15 cellular contexts compared by ENCODE assay signal in genomic region chr5:171483453-171484177, GRCh38.
DNase-seq lines count a peak whose midpoint lies in the region; ATAC-seq and TF ChIP-seq lines count a peak whose summit lies in the region.
"Had no signal": no experiment of that assay in that cellular context is flagged by ENCODE, and none has a peak within 500 bp of the region (broad histone marks: within the 10 kb centered on the region; RNA-seq: fewer than 3 reads in every experiment).

No MANE protein-coding gene starts in this region.

- ATAC-seq in gastrocnemius medialis (peak; percentile 62 to 71), HG03039 (IDR thresholded peaks at IDR 0.05; ENCODE audit: unreplicated experiment) (no peak)
- ATAC-seq in stimulated activated naive B cell treated with anti-CD40 and anti-IgM and Interleukin-4, amounts not matched to agents 10 μg/mL and 1 μg/mL and 100 μg/mL, for 72 hours (replicated peaks), result no peak

- DNase-seq in GM03348 (ENCODE audit: low spot score) (peak; percentile 93), choroid plexus epithelial cell (ENCODE audit: low read depth) (peak; percentile 38), iris pigment epithelial cell (ENCODE audit: low read depth) (peak; percentile 36), gastrocnemius medialis (peak; percentile 50 to 65), foreskin fibroblast (no peak), DMS114 treated with DMSO at 0.1 percent for 48 hours (lab: John Stamatoyannopoulos, UW; ENCODE audit: unreplicated experiment) (no peak)
- no peak for DNase-seq in stimulated activated naive B cell treated with anti-CD40 and anti-IgM and Interleukin-4, amounts not matched to agents 10 μg/mL and 1 μg/mL and 100 μg/mL, for 72 hours
- DNase-seq: DMS79 treated with DMSO at 0.1 percent for 48 hours, islet precursor cell had no signal

- peaks cover 6 to 18% of the 10 kb centered on the region in 2 donors for H3K4me1 Mint-ChIP-seq in stimulated activated naive B cell treated with anti-CD40 and anti-IgM and Interleukin-4, amounts not matched to agents 10 μg/mL and 1 μg/mL and 100 μg/mL, for 72 hours

- intact Hi-C loops in gastrocnemius medialis (cut with DNase I; ENCODE audit: low total_unique reads), result no loop called here

- TF ChIP-seq CTCF in choroid plexus epithelial cell (conservative IDR thresholded peaks at IDR 0.05; ENCODE audit: low read depth, low read length), result no peak
- TF ChIP-seq CTCF in gastrocnemius medialis (IDR thresholded peaks at IDR 0.05 in 4 of 5, conservative IDR thresholded peaks at IDR 0.05 in 1 of 5), result no peak
- no peak for TF ChIP-seq CTCF in foreskin fibroblast (IDR thresholded peaks at IDR 0.05; ENCODE audit: low read depth, low read length)

- no peak for TF ChIP-seq POLR2A in gastrocnemius medialis (IDR thresholded peaks at IDR 0.05)

- H3K9me3 Mint-ChIP-seq in stimulated activated naive B cell treated with anti-CD40 and anti-IgM and Interleukin-4, amounts not matched to agents 10 μg/mL and 1 μg/mL and 100 μg/mL, for 72 hours, result no peaks in the 10 kb centered on the region
- H3K9me3 Mint-ChIP-seq: activated B cell treated with CpG ODN at 0.5 μM for 24 hours; activated T-cell treated with anti-CD3 and anti-CD28 coated beads, Interleukin-2, amount 50 U/mL, for 4 hours had no signal

- H3K36me3 ChIP-seq in gastrocnemius medialis, result no peaks in the 10 kb centered on the region
- H3K36me3 ChIP-seq: breast epithelium, neutrophil had no signal

- no peaks in the 10 kb centered on the region for H3K36me3 Mint-ChIP-seq in stimulated activated naive B cell treated with anti-CD40 and anti-IgM and Interleukin-4, amounts not matched to agents 10 μg/mL and 1 μg/mL and 100 μg/mL, for 72 hours

- H3K4me3 ChIP-seq in choroid plexus epithelial cell (ENCODE audit: low read depth, low read length) (no peak overlapping the region), gastrocnemius medialis (no peak overlapping the region), foreskin fibroblast (ENCODE audit: low read depth in 1 of 2, low read length in 2 of 2) (no peak overlapping the region)
- H3K4me3 ChIP-seq: breast epithelium had no signal

- H3K4me3 Mint-ChIP-seq in stimulated activated naive B cell treated with anti-CD40 and anti-IgM and Interleukin-4, amounts not matched to agents 10 μg/mL and 1 μg/mL and 100 μg/mL, for 72 hours, result no peak overlapping the region
- H3K4me3 Mint-ChIP-seq: activated B cell treated with CpG ODN at 0.5 μM for 24 hours; activated T-cell treated with anti-CD3 and anti-CD28 coated beads, Interleukin-2, amount 50 U/mL, for 4 hours had no signal

- H3K27me3 ChIP-seq in gastrocnemius medialis, result no peaks in the 10 kb centered on the region
- H3K27me3 ChIP-seq: breast epithelium, neutrophil had no signal

- in situ Hi-C loops in gastrocnemius medialis (cut with MboI; ENCODE audit: low sequenced_read_pairs in 4 of 4), result no loop called here

- peaks cover 25 to 36% of the 10 kb centered on the region in 2 donors for H3K27me3 Mint-ChIP-seq in stimulated activated naive B cell treated with anti-CD40 and anti-IgM and Interleukin-4, amounts not matched to agents 10 μg/mL and 1 μg/mL and 100 μg/mL, for 72 hours

- no peaks in the 10 kb centered on the region for H3K4me1 ChIP-seq in gastrocnemius medialis
- H3K4me1 ChIP-seq: breast epithelium had no signal

- H3K27ac ChIP-seq in gastrocnemius medialis, result peak overlapping the region; percentile 45 to 69 (median 54)
- H3K27ac ChIP-seq: HL-60, neutrophil had no signal

- no peak overlapping the region for H3K27ac Mint-ChIP-seq in stimulated activated naive B cell treated with anti-CD40 and anti-IgM and Interleukin-4, amounts not matched to agents 10 μg/mL and 1 μg/mL and 100 μg/mL, for 72 hours
- H3K27ac Mint-ChIP-seq: activated B cell treated with CpG ODN at 0.5 μM for 24 hours had no signal

- H3K9me3 ChIP-seq in gastrocnemius medialis, result no peaks in the 10 kb centered on the region
- H3K9me3 ChIP-seq: breast epithelium, neutrophil had no signal

Comparison
In these comparisons a context has a peak if more than half of its experiments do, and no peak if none do; other contexts are left out.
1. DNase-seq: peak in GM03348 (single experiment), choroid plexus epithelial cell (single experiment), iris pigment epithelial cell (single experiment) and gastrocnemius medialis (2 of 2); none in foreskin fibroblast (0 of 2), DMS114 treated with DMSO at 0.1 percent for 48 hours (single experiment) and stimulated activated naive B cell treated with anti-CD40 and anti-IgM and Interleukin-4, amounts not matched to agents 10 μg/mL and 1 μg/mL and 100 μg/mL, for 72 hours (single experiment).
2. ATAC-seq: peak in gastrocnemius medialis (2 of 2); none in HG03039 (single experiment) and stimulated activated naive B cell treated with anti-CD40 and anti-IgM and Interleukin-4, amounts not matched to agents 10 μg/mL and 1 μg/mL and 100 μg/mL, for 72 hours (0 of 2).